ENCODE assay signal across 11 cellular contexts in genomic region chr1:53685272-53686051, GRCh38. TPM values are rescaled to one million over a fixed set of nuclear protein-coding genes. Genes with fewer than 3 reads are reported as not detected.
DNase-seq lines count a peak whose midpoint lies in the region; ATAC-seq and TF ChIP-seq lines count a peak whose summit lies in the region.
"Had no signal": no experiment of that assay in that cellular context is flagged by ENCODE, and none has a peak within 500 bp of the region (broad histone marks: within the 10 kb centered on the region; RNA-seq: fewer than 3 reads in every experiment).

No MANE protein-coding gene starts in this region.

- ATAC-seq in HG03571 (IDR thresholded peaks at IDR 0.05; ENCODE audit: unreplicated experiment) (no peak), HG02970 (IDR thresholded peaks at IDR 0.05; ENCODE audit: low FRiP score, unreplicated experiment) (no peak)

- peaks cover 50% of the 10 kb centered on the region for H3K27me3 Mint-ChIP-seq in H9 (ENCODE audit: low read depth)

- no peak overlapping the region for H2AK5ac ChIP-seq in H9 (ENCODE audit: insufficient read length, low read length)

- TF ChIP-seq CTCF in H9 (conservative IDR thresholded peaks at IDR 0.05), result no peak

- peak; percentile 53 for DNase-seq in A172 (ENCODE audit: low spot score)
- DNase-seq in H9, result no peak
- DNase-seq in T1000 (lab: John Stamatoyannopoulos, UW), result peak; percentile 32
- peak; percentile 76 for DNase-seq in glomerular visceral epithelial cell (ENCODE audit: extremely low spot score)
- no peak for DNase-seq in activated effector memory CD4-positive, alpha-beta T cell treated with anti-CD3 and anti-CD28 coated beads, Interleukin-2, amount 50 U/mL, for 16 hours
- no peak for DNase-seq in NCI-H1930 (lab: John Stamatoyannopoulos, UW)
- DNase-seq: CD4-positive, CD25-positive, alpha-beta regulatory T cell had no signal

- H3K18ac ChIP-seq in H9 (ENCODE audit: insufficient read length, low read depth, low read length), result no peak overlapping the region

- no peaks in the 10 kb centered on the region for H3K9me3 Mint-ChIP-seq in H9
- H3K9me3 Mint-ChIP-seq: memory B cell had no signal

- no peak overlapping the region for H4K8ac ChIP-seq in H9 (replicated peaks; ENCODE audit: insufficient read length, low read depth, low read length)

- no peaks in the 10 kb centered on the region; the same call in 1 of the 2 replicates for H3K27me3 ChIP-seq in H9 (ENCODE audit: insufficient read depth, low read length)

- H3K4me3 Mint-ChIP-seq in H9, result no peak overlapping the region; a peak in 1 of 5 replicates
- H3K4me3 Mint-ChIP-seq: memory B cell had no signal

- no peak overlapping the region for H3T11ph ChIP-seq in H9 (ENCODE audit: low read length)

- no peak overlapping the region for H2BK120ac ChIP-seq in H9 (ENCODE audit: low read depth, low read length, poor library complexity, severe bottlenecking)

- H3K4me1 Mint-ChIP-seq in H9, result peaks cover 32 to 47% of the 10 kb centered on the region in 2 experiments

- no peak overlapping the region for H3K27ac ChIP-seq in H9 (ENCODE audit: insufficient read length, low read depth, low read length)

- H3K79me2 ChIP-seq in H9 (ENCODE audit: insufficient read depth, low read length), result no peaks in the 10 kb centered on the region

- no peak overlapping the region for H3K4ac ChIP-seq in H9 (ENCODE audit: low read depth, low read length)

- no peaks in the 10 kb centered on the region for H3K9me3 ChIP-seq in H9 (ENCODE audit: control insufficient read depth, low read depth, low read length)

- peak overlapping the region; percentile 20 for H3K4me2 ChIP-seq in H9 (ENCODE audit: insufficient read depth, insufficient read length, low read length)

- H3K36me3 Mint-ChIP-seq in H9 (ENCODE audit: insufficient read depth in 1 of 3, low read depth in 3 of 3), result no peaks in the 10 kb centered on the region
- H3K36me3 Mint-ChIP-seq: CD4-positive, CD25-positive, alpha-beta regulatory T cell; memory B cell had no signal

- H3K23me2 ChIP-seq in H9 (ENCODE audit: insufficient read length, low read depth, low read length, poor library complexity, severe bottlenecking), result no peaks in the 10 kb centered on the region

- H4K5ac ChIP-seq in H9 (ENCODE audit: insufficient read length, low read depth, low read length), result no peak overlapping the region

- no peak overlapping the region for H2BK5ac ChIP-seq in H9 (ENCODE audit: insufficient read length, low read length)

- H2BK15ac ChIP-seq in H9 (ENCODE audit: low read depth, low read length), result no peak overlapping the region

- H2BK20ac ChIP-seq in H9 (ENCODE audit: low read depth, low read length, poor library complexity, severe bottlenecking), result no peak overlapping the region

- no peak overlapping the region for H4K91ac ChIP-seq in H9 (ENCODE audit: insufficient read length, low read depth, low read length)

- H2AFZ ChIP-seq in H9 (ENCODE audit: low read length), result no peak overlapping the region

- H3K79me1 ChIP-seq in H9 (ENCODE audit: insufficient read depth, low read depth, low read length, poor library complexity, severe bottlenecking), result no peaks in the 10 kb centered on the region

- WGBS in H9 (ENCODE audit: extremely low coverage, insufficient read length, low lambda C conversion rate), result no CpG with 5 or more reads among the region's 28 CpGs

- H3K56ac ChIP-seq in H9 (ENCODE audit: insufficient read length, low read depth, low read length), result no peak overlapping the region

- no peaks in the 10 kb centered on the region for H4K20me1 ChIP-seq in H9 (ENCODE audit: control insufficient read depth, insufficient read depth, insufficient read length)

- H3K9ac ChIP-seq in H9 (ENCODE audit: extremely low read depth, insufficient read length, low read length), result no peak overlapping the region

- no peak overlapping the region for H2BK12ac ChIP-seq in H9 (ENCODE audit: insufficient read length, low read depth, low read length)

- no peak overlapping the region; the same call in 1 of the 2 replicates for H3K14ac ChIP-seq in H9 (ENCODE audit: insufficient read depth, low read length)

- peaks cover 4% of the 10 kb centered on the region; the same call in 1 of the 2 replicates for H3K4me1 ChIP-seq in H9 (ENCODE audit: insufficient read depth, low read length)

- H3K23ac ChIP-seq in H9 (ENCODE audit: insufficient read length, low read depth, low read length), result no peak overlapping the region

- no peak overlapping the region; a peak in 1 of 7 replicates for H3K27ac Mint-ChIP-seq in H9
- H3K27ac Mint-ChIP-seq: CD4-positive, CD25-positive, alpha-beta regulatory T cell; memory B cell had no signal

RNA-seq across cellular contexts. Expression of gene GLIS1, which starts 53.5 kb away (rescaled TPM):
- total RNA-seq in A172 (2014; rRNA removed; shearing (Covaris generic)), result 0.14 TPM in 1 of 2 replicates, not detected in the other
- 0.11 and 0.28 TPM in 2 replicates for total RNA-seq in H9 (2021)
- total RNA-seq: CD4-positive, CD25-positive, alpha-beta regulatory T cell; temporal lobe had no signal

Comparison
In these comparisons a context has a peak if more than half of its experiments do, and no peak if none do; other contexts are left out.
1. DNase-seq: peak in A172 (single experiment), T1000 (single experiment) and glomerular visceral epithelial cell (single experiment); none in H9 (single experiment), activated effector memory CD4-positive, alpha-beta T cell treated with anti-CD3 and anti-CD28 coated beads, Interleukin-2, amount 50 U/mL, for 16 hours (single experiment) and NCI-H1930 (0 of 2).